Comparison of ENCODE assay signal across 28 cellular contexts in the genomic region with DNA sequence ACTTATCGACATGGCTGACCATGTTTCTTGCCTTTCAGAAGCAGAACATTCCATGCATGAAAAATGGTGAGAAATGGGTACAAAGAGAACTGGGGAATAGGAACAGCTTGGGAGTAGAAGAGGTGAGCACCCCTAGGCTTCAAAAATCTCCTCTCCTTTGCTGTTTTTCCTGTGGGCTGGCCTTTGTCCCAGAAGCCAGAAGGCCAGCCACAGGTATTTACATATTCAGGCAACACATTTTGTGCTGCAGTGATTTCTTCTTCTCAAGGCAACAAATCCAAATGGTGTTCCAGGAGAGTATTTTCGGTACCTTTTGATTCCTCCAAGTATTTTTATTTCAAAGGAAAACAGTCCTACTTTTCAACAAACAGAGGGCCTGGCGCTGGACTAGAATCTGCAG. TPM values are rescaled to one million over a fixed set of nuclear protein-coding genes. Genes with fewer than 3 reads are reported as not detected.
"Had no signal": no experiment of that assay in that cellular context is flagged by ENCODE, and none has a peak within 500 bp of the region (broad histone marks: within the 10 kb centered on the region; RNA-seq: fewer than 3 reads in every experiment).

No MANE protein-coding gene starts in this region.

- H3K4me3 ChIP-seq: esophagus muscularis mucosa, gastroesophageal sphincter, heart left ventricle, hepatocyte, lung, mucosa of descending colon, psoas muscle, sigmoid colon, stomach, thyroid gland, vagina had no signal

- H3K4me3 Mint-ChIP-seq: dendritic cell treated with granulocyte-macrophage colony-stimulating factor and Interleukin-4, amounts not matched to agents 40 ng/mL and 50 ng/mL, for 4 days; mesothelial cell of epicardium; nephron progenitor cell had no signal

- H3K27me3 ChIP-seq: foreskin keratinocyte, hepatocyte, thyroid gland, vagina had no signal

- DNase-seq: effector memory CD4-positive, alpha-beta T cell; foreskin keratinocyte; heart left ventricle; kidney; mesenchymal stem cell; mucosa of descending colon; nephron progenitor cell; nucleus accumbens; posterior cingulate gyrus; psoas muscle; right cardiac atrium; sigmoid colon; stimulated activated CD4-positive, alpha-beta T cell treated with anti-CD3 and anti-CD28 coated beads, Interleukin-4, amount 100 ng/mL, for 4 hours; stomach; thyroid gland; trophoblast cell had no signal

- H3K36me3 Mint-ChIP-seq: mesothelial cell of epicardium had no signal

- H3K4me1 Mint-ChIP-seq: mesothelial cell of epicardium, nephron progenitor cell had no signal

- H3K79me2 ChIP-seq: hepatocyte had no signal

- ATAC-seq: foreskin keratinocyte, gastroesophageal sphincter, heart left ventricle, left lobe of liver, mucosa of descending colon, psoas muscle, right cardiac atrium had no signal

- H3K36me3 ChIP-seq: esophagus muscularis mucosa, gastroesophageal sphincter, heart left ventricle, sigmoid colon, stomach, thyroid gland, vagina had no signal

- H3K9me3 ChIP-seq: gastroesophageal sphincter, heart left ventricle, psoas muscle, sigmoid colon, thyroid gland, vagina had no signal

- H3K27ac ChIP-seq: esophagus muscularis mucosa, foreskin keratinocyte, gastroesophageal sphincter, heart left ventricle, hepatocyte, psoas muscle, sigmoid colon, stomach, thyroid gland, vagina had no signal

- H3K4me2 ChIP-seq: hepatocyte had no signal

- H2AFZ ChIP-seq: hepatocyte had no signal

- H3K27ac Mint-ChIP-seq: dendritic cell treated with granulocyte-macrophage colony-stimulating factor and Interleukin-4, amounts not matched to agents 40 ng/mL and 50 ng/mL, for 4 days; mesothelial cell of epicardium; nephron progenitor cell had no signal

- H3K4me1 ChIP-seq: esophagus muscularis mucosa, foreskin keratinocyte, gastroesophageal sphincter, heart left ventricle, psoas muscle, sigmoid colon, stomach, thyroid gland had no signal

RNA-seq across cellular contexts. Expression of gene ADARB2, which starts 31.1 kb away (rescaled TPM):
- total RNA-seq: endothelial cell of umbilical vein; fibroblast of lung; foreskin keratinocyte; naive thymus-derived CD8-positive, alpha-beta T cell; ureter had no signal
- polyA plus RNA-seq: endothelial cell of umbilical vein; fibroblast of lung; foreskin keratinocyte; naive thymus-derived CD8-positive, alpha-beta T cell had no signal
